Comparison of ENCODE assay signal across 4 cellular contexts in genomic region chr7:100992280-100992679, GRCh38. TPM values are rescaled to one million over a fixed set of nuclear protein-coding genes. Genes with fewer than 3 reads are reported as not detected.
"Had no signal": no experiment of that assay in that cellular context is flagged by ENCODE, and none has a peak within 500 bp of the region (broad histone marks: within the 10 kb centered on the region; RNA-seq: fewer than 3 reads in every experiment).

No MANE protein-coding gene starts in this region.

RNA-seq across cellular contexts. Expression of gene MUC12, which starts 22.9 kb away (rescaled TPM):
- total RNA-seq: MCF 10A had no signal

RNA-seq across cellular contexts. Expression of gene MUC17, which starts 27.6 kb away (rescaled TPM):
- total RNA-seq: LHCN-M2, M059J, MCF 10A, NCI-H460 had no signal

RNA-seq across cellular contexts. Expression of gene MUC3A, which starts 42.9 kb away (rescaled TPM):
- total RNA-seq: LHCN-M2, M059J, MCF 10A, NCI-H460 had no signal
